In the genomic region with DNA sequence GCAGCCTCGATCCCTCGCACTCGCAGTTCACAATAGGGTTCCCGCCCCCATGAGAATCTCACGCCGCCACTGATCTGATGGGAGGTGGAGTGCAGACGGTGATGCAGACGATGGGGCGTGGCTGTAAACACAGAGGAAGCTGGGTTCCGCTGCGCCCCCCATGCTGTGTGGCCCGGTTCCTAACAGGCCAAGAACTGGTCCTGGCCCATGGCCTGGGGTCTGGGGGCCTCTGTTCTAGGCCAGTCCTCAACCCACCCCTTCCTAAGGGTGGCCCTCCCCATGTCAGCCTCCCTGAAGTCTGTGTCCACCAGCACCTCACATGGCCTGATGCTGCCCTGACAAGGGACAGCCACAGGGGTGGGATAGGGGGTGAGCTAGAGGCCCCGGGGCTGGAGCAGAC, we compare ENCODE assay signal across 15 cellular contexts. TPM values are rescaled to one million over a fixed set of nuclear protein-coding genes. Genes with fewer than 3 reads are reported as not detected.
"Had no signal": no experiment of that assay in that cellular context is flagged by ENCODE, and none has a peak within 500 bp of the region (broad histone marks: within the 10 kb centered on the region; RNA-seq: fewer than 3 reads in every experiment).

No MANE protein-coding gene starts in this region.

- H3K9me3 ChIP-seq: right atrium auricular region, uterus had no signal

- H3K36me3 ChIP-seq: right atrium auricular region, uterus had no signal

- H3K4me2 ChIP-seq: smooth muscle cell had no signal

- H3K9me3 Mint-ChIP-seq: dendritic cell treated with granulocyte-macrophage colony-stimulating factor and Interleukin-4, amounts not matched to agents 40 ng/mL and 50 ng/mL, for 4 days; immature natural killer cell; stimulated activated naive CD8-positive, alpha-beta T cell treated with anti-CD3 and anti-CD28 coated beads, Interleukin-15, Interleukin-2, amounts not matched to agents 100 ng/mL and 50 ng/mL, for 24 hours; type B pancreatic cell had no signal

- H3K4me3 Mint-ChIP-seq: dendritic cell treated with granulocyte-macrophage colony-stimulating factor and Interleukin-4, amounts not matched to agents 40 ng/mL and 50 ng/mL, for 4 days; immature natural killer cell; naive thymus-derived CD4-positive, alpha-beta T cell; nephron progenitor cell; stimulated activated naive CD8-positive, alpha-beta T cell treated with anti-CD3 and anti-CD28 coated beads, Interleukin-15, Interleukin-2, amounts not matched to agents 100 ng/mL and 50 ng/mL, for 24 hours; type B pancreatic cell had no signal

- H3K4me1 ChIP-seq: foreskin keratinocyte, right atrium auricular region, uterus had no signal

- H3K4me3 ChIP-seq: right atrium auricular region, smooth muscle cell, uterus had no signal

- H3K36me3 Mint-ChIP-seq: immature natural killer cell; naive thymus-derived CD4-positive, alpha-beta T cell; type B pancreatic cell had no signal

- H3K4me1 Mint-ChIP-seq: immature natural killer cell; naive thymus-derived CD4-positive, alpha-beta T cell had no signal

- DNase-seq: erythroblast; foreskin keratinocyte; immature natural killer cell; left cardiac atrium; mesendoderm; naive thymus-derived CD4-positive, alpha-beta T cell; nephron progenitor cell; stimulated activated CD4-positive, alpha-beta T cell treated with anti-CD3 and anti-CD28 coated beads, Interleukin-2, amount 100 ng/mL, for 48 hours; uterus had no signal

- H3K27me3 ChIP-seq: right atrium auricular region, uterus had no signal

- H3K27ac Mint-ChIP-seq: dendritic cell treated with granulocyte-macrophage colony-stimulating factor and Interleukin-4, amounts not matched to agents 40 ng/mL and 50 ng/mL, for 4 days; immature natural killer cell; naive thymus-derived CD4-positive, alpha-beta T cell; nephron progenitor cell; stimulated activated naive CD8-positive, alpha-beta T cell treated with anti-CD3 and anti-CD28 coated beads, Interleukin-15, Interleukin-2, amounts not matched to agents 100 ng/mL and 50 ng/mL, for 24 hours; type B pancreatic cell had no signal

- ATAC-seq: foreskin keratinocyte; left cardiac atrium; naive thymus-derived CD4-positive, alpha-beta T cell had no signal

- H3K27ac ChIP-seq: foreskin keratinocyte, right atrium auricular region, uterus had no signal

RNA-seq across cellular contexts. Expression of a gene that starts 15.1 kb away (rescaled TPM):
- total RNA-seq: mononuclear cell had no signal
- polyA plus RNA-seq: immature natural killer cell; naive thymus-derived CD4-positive, alpha-beta T cell had no signal
